In the genomic region with DNA sequence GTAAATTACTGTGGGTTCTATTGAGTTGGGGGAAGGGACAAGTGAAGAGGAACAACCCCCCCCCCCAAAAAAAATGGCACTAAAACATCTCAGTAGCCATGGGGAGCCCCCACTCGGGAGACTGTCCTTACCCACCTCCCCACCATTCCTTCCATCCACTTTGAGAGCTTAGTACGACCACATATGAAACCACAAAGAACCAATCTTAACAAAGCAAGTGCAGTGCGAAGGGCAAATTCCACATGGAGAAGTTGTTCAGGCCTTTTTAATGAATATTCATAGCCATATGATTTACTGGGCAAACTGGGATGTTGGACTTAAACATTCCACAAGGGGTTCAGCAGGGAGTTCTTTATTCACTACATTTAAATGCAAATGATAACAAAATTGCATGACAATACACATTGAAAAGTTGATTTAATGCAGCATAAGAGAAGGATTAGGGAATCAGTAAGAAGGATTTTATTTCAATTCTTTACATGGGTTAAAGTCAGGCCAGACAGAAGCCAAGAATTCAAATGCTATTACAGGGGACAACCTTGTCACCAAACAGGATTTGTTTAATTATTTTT, we compare ENCODE assay signal across 22 cellular contexts. TPM values are rescaled to one million over a fixed set of nuclear protein-coding genes. Genes with fewer than 3 reads are reported as not detected.
"Had no signal": no experiment of that assay in that cellular context is flagged by ENCODE, and none has a peak within 500 bp of the region (broad histone marks: within the 10 kb centered on the region; RNA-seq: fewer than 3 reads in every experiment).

No MANE protein-coding gene starts in this region.

- H3K4me1 ChIP-seq: ascending aorta, breast epithelium, gastroesophageal sphincter, parathyroid adenoma, spleen, upper lobe of right lung had no signal

- DNase-seq: activated CD4-positive, alpha-beta T cell treated with anti-CD3 and anti-CD28 coated beads, Interleukin-2, amount 50 U/mL, for 4 hours; activated CD4-positive, CD25-positive, alpha-beta regulatory T cell treated with anti-CD3 and anti-CD28 coated beads, Interleukin-2, amount 50 U/mL, for 72 hours; activated effector memory CD4-positive, alpha-beta T cell treated with anti-CD3 and anti-CD28 coated beads, Interleukin-2, amount 50 U/mL, for 16 hours; activated T-cell treated with anti-CD3 and anti-CD28 coated beads, Interleukin-2, amount 50 U/mL, for 72 hours; cortex of kidney; heart left ventricle; kidney glomerular epithelial cell; mucosa of descending colon; naive B cell; spleen; stimulated activated CD4-positive, alpha-beta T cell treated with anti-CD3 and anti-CD28 coated beads, Interleukin-4, amount 100 ng/mL, for 4 hours; stimulated activated naive B cell treated with anti-CD40 and anti-IgM and Interleukin-4, amounts not matched to agents 10 μg/mL and 1 μg/mL and 100 μg/mL, for 72 hours; upper lobe of right lung had no signal

- H3K4me3 ChIP-seq: ascending aorta, breast epithelium, gastroesophageal sphincter, heart left ventricle, mucosa of descending colon, spleen, thoracic aorta, upper lobe of right lung had no signal

- H3K9me3 ChIP-seq: ascending aorta, breast epithelium, gastroesophageal sphincter, heart left ventricle, mucosa of descending colon, thoracic aorta, upper lobe of right lung had no signal

- H3K9ac ChIP-seq: parathyroid adenoma had no signal

- H3K36me3 Mint-ChIP-seq: activated naive CD4-positive, alpha-beta T cell treated with anti-CD3 and anti-CD28 coated beads, Interleukin-2, amount 50 U/mL, for 24 hours; naive B cell; stimulated activated naive B cell treated with anti-CD40 and anti-IgM and Interleukin-4, amounts not matched to agents 10 μg/mL and 1 μg/mL and 100 μg/mL, for 72 hours had no signal

- H3K27me3 ChIP-seq: ascending aorta, breast epithelium, gastroesophageal sphincter, heart left ventricle, upper lobe of right lung had no signal

- ATAC-seq: activated T-cell treated with anti-CD3 and anti-CD28 coated beads, Interleukin-2, amount 50 U/mL, for 72 hours; esophagus mucosa; gastroesophageal sphincter; heart left ventricle; mucosa of descending colon; stimulated activated naive B cell treated with anti-CD40 and anti-IgM and Interleukin-4, amounts not matched to agents 10 μg/mL and 1 μg/mL and 100 μg/mL, for 72 hours; upper lobe of right lung had no signal

- H3K4me3 Mint-ChIP-seq: activated naive CD4-positive, alpha-beta T cell treated with anti-CD3 and anti-CD28 coated beads, Interleukin-2, amount 50 U/mL, for 24 hours; activated T-cell treated with anti-CD3 and anti-CD28 coated beads, Interleukin-2, amount 50 U/mL, for 72 hours; memory B cell; naive B cell; stimulated activated naive B cell treated with anti-CD40 and anti-IgM and Interleukin-4, amounts not matched to agents 10 μg/mL and 1 μg/mL and 100 μg/mL, for 72 hours had no signal

- H3K9me3 Mint-ChIP-seq: activated naive CD4-positive, alpha-beta T cell treated with anti-CD3 and anti-CD28 coated beads, Interleukin-2, amount 50 U/mL, for 24 hours; activated T-cell treated with anti-CD3 and anti-CD28 coated beads, Interleukin-2, amount 50 U/mL, for 72 hours; memory B cell; stimulated activated naive B cell treated with anti-CD40 and anti-IgM and Interleukin-4, amounts not matched to agents 10 μg/mL and 1 μg/mL and 100 μg/mL, for 72 hours had no signal

- H3K4me1 Mint-ChIP-seq: activated naive CD4-positive, alpha-beta T cell treated with anti-CD3 and anti-CD28 coated beads, Interleukin-2, amount 50 U/mL, for 24 hours; naive B cell; stimulated activated naive B cell treated with anti-CD40 and anti-IgM and Interleukin-4, amounts not matched to agents 10 μg/mL and 1 μg/mL and 100 μg/mL, for 72 hours had no signal

- H3K36me3 ChIP-seq: ascending aorta, breast epithelium, gastroesophageal sphincter, heart left ventricle, spleen, thoracic aorta, upper lobe of right lung had no signal

- H3K27ac ChIP-seq: ascending aorta, breast epithelium, gastroesophageal sphincter, heart left ventricle, parathyroid adenoma, spleen, thoracic aorta, upper lobe of right lung had no signal

- H3K27ac Mint-ChIP-seq: activated naive CD4-positive, alpha-beta T cell treated with anti-CD3 and anti-CD28 coated beads, Interleukin-2, amount 50 U/mL, for 24 hours; activated T-cell treated with anti-CD3 and anti-CD28 coated beads, Interleukin-2, amount 50 U/mL, for 72 hours; memory B cell; naive B cell; stimulated activated naive B cell treated with anti-CD40 and anti-IgM and Interleukin-4, amounts not matched to agents 10 μg/mL and 1 μg/mL and 100 μg/mL, for 72 hours had no signal

RNA-seq across cellular contexts. Expression of gene NMNAT2, which starts 14.7 kb away (rescaled TPM):
- total RNA-seq: activated CD8-positive, alpha-beta memory T cell treated with anti-CD3 and anti-CD28 coated beads for 36 hours; activated T-cell treated with anti-CD3 and anti-CD28 coated beads, Interleukin-2, amount 50 U/mL, for 72 hours had no signal
